27 cellular contexts compared by ENCODE assay signal in the genomic region with DNA sequence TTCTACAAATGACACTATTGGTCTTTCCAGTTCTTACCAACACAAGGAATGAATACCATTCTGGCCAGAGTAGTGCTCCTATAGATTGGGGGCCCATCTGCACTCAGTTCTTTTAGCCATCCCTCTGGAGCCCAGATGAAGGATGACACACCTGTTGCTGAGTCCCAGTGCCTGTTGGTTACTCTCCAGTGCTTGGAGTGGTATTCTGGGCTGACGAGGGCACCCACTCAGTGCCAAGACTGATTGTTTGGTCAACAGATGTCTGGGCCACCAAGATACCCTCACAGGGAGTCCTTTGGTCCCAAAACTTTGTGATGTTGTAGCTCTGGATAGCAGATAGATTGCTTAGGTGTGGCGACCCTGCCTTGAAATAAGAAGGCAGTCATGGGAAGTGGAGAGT. TPM values are rescaled to one million over a fixed set of nuclear protein-coding genes. Genes with fewer than 3 reads are reported as not detected.
"Had no signal": no experiment of that assay in that cellular context is flagged by ENCODE, and none has a peak within 500 bp of the region (broad histone marks: within the 10 kb centered on the region; RNA-seq: fewer than 3 reads in every experiment).

No MANE protein-coding gene starts in this region.

- DNase-seq: activated CD4-positive, alpha-beta T cell treated with anti-CD3 and anti-CD28 coated beads for 1 hour; activated CD4-positive, alpha-beta T cell treated with anti-CD3 and anti-CD28 coated beads for 4 hours; activated CD4-positive, alpha-beta T cell treated with anti-CD3 and anti-CD28 coated beads, Interleukin-2, amount 10 ng/mL, durations not matched to agents 7 days and 5 days; activated CD4-positive, alpha-beta T cell treated with anti-CD3 and anti-CD28 coated beads, Interleukin-2, amount 50 U/mL, for 4 hours; activated CD8-positive, alpha-beta memory T cell treated with anti-CD3 and anti-CD28 coated beads, Interleukin-2, amount 50 U/mL, for 48 hours; activated gamma-delta T cell; activated naive CD4-positive, alpha-beta T cell; activated naive CD4-positive, alpha-beta T cell treated with anti-CD3 and anti-CD28 coated beads, Interleukin-2, amount 10 ng/mL, durations not matched to agents 7 days and 5 days; activated naive CD8-positive, alpha-beta T cell treated with anti-CD3 and anti-CD28 coated beads, Interleukin-2, amount 10 ng/mL, durations not matched to agents 7 days and 5 days; activated T-cell treated with anti-CD3 and anti-CD28 coated beads for 4 hours; activated T-cell treated with anti-CD3 and anti-CD28 coated beads, Interleukin-2, amount 50 U/mL, for 24 hours; activated T-cell treated with anti-CD3 and anti-CD28 coated beads, Interleukin-2, amount 50 U/mL, for 72 hours; central memory CD4-positive, alpha-beta T cell; cerebellar nuclear complex; colonic mucosa; effector CD8-positive, alpha-beta T cell; esophagus squamous epithelium; T-helper 2 cell had no signal

- H3K4me3 ChIP-seq: ascending aorta, colonic mucosa, esophagus squamous epithelium, gastroesophageal sphincter had no signal

- H3K9me3 ChIP-seq: ascending aorta, colonic mucosa, esophagus squamous epithelium, gastroesophageal sphincter had no signal

- H3K27ac ChIP-seq: ascending aorta, brain microvascular endothelial cell, colonic mucosa, epithelial cell of prostate, esophagus squamous epithelium, gastroesophageal sphincter, VCaP had no signal

- H3K27me3 ChIP-seq: ascending aorta, brain microvascular endothelial cell, colonic mucosa, esophagus squamous epithelium, gastroesophageal sphincter had no signal

- H3K36me3 ChIP-seq: ascending aorta, brain microvascular endothelial cell, colonic mucosa, esophagus squamous epithelium, gastroesophageal sphincter had no signal

- H3K4me1 ChIP-seq: ascending aorta, colonic mucosa had no signal

- ATAC-seq: gastroesophageal sphincter had no signal

RNA-seq across cellular contexts. Expression of a gene that starts 23.7 kb away (rescaled TPM):
- total RNA-seq: activated CD4-positive, alpha-beta memory T cell treated with anti-CD3 and anti-CD28 coated beads, Interleukin-2, amount 10 ng/mL, durations not matched to agents 7 days and 5 days; activated CD4-positive, alpha-beta T cell treated with anti-CD3 and anti-CD28 coated beads, Interleukin-2, amount 10 ng/mL, durations not matched to agents 7 days and 5 days; activated naive CD4-positive, alpha-beta T cell treated with anti-CD3 and anti-CD28 coated beads, Interleukin-2, amount 50 U/mL, for 72 hours; activated naive CD8-positive, alpha-beta T cell treated with anti-CD3 and anti-CD28 coated beads, Interleukin-2, amount 10 ng/mL, durations not matched to agents 7 days and 5 days; activated T-cell treated with anti-CD3 and anti-CD28 coated beads, Interleukin-2, amount 50 U/mL, for 72 hours; T-helper 1 cell treated with Interleukin-12 subunit alpha and Interleukin-12 subunit beta and Interleukin-4 antibody, amounts not matched to agents 30 ng/mL and 1 ng/mL, for 36 hours; WTC11 had no signal
